Comparison of ENCODE assay signal across 15 cellular contexts in the genomic region with DNA sequence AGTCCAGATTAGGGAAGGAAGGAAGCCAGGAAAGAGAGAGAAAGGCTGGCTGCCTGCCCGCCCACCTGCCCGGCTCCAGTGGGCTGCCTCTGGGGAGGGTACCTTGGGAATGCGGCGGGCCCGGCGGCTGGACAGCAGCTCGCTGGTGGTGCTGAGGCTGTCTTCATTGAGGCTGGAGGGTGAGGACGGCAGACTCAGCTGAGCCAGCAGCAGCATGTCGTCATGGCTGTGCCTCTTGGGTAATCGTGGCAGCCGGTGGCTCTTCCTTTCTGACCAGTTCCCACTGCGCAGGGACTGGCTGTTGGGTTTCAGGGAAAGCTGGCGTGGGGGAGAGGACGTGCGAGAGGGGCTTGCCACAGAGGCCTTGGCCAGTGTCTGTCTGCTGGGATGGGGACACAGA. TPM values are rescaled to one million over a fixed set of nuclear protein-coding genes. Genes with fewer than 3 reads are reported as not detected.
DNase-seq lines count a peak whose midpoint lies in the region; ATAC-seq and TF ChIP-seq lines count a peak whose summit lies in the region.
"Had no signal": no experiment of that assay in that cellular context is flagged by ENCODE, and none has a peak within 500 bp of the region (broad histone marks: within the 10 kb centered on the region; RNA-seq: fewer than 3 reads in every experiment).

No MANE protein-coding gene starts in this region.

- TF ChIP-seq CTCF in IMR-90 (conservative IDR thresholded peaks at IDR 0.05; ENCODE audit: low read depth, low read length) (no peak), stomach (IDR thresholded peaks at IDR 0.05) (no peak)

- H2AK5ac ChIP-seq in IMR-90 (ENCODE audit: low read depth, low read length) (peak overlapping the region; percentile 74), mesenchymal stem cell (ENCODE audit: low read length, severe bottlenecking) (no peak overlapping the region)

- no peak overlapping the region for H3K4me3 ChIP-seq in IMR-90 (ENCODE audit: insufficient read depth, low read depth, low read length)
- no peak overlapping the region for H3K4me3 ChIP-seq in mesenchymal stem cell (ENCODE audit: insufficient read depth in 1 of 2, low read depth in 1 of 2, low read length in 2 of 2)
- no peak overlapping the region for H3K4me3 ChIP-seq in stomach
- H3K4me3 ChIP-seq: pancreas, SK-N-MC had no signal

- H3K9me3 ChIP-seq in IMR-90 (ENCODE audit: control insufficient read depth, insufficient read depth, low read length) (no peaks in the 10 kb centered on the region), mesenchymal stem cell (ENCODE audit: control insufficient read depth, low read length) (no peaks in the 10 kb centered on the region), stomach (no peaks in the 10 kb centered on the region)
- H3K9me3 ChIP-seq: pancreas had no signal

- H4K5ac ChIP-seq in IMR-90 (ENCODE audit: low read depth, low read length), result no peak overlapping the region

- H3K27me3 ChIP-seq in IMR-90 (ENCODE audit: control insufficient read depth, insufficient read depth, low read length) (no peaks in the 10 kb centered on the region), mesenchymal stem cell (ENCODE audit: control insufficient read depth in 1 of 2, insufficient read depth in 1 of 2, low read length in 2 of 2) (no peaks in the 10 kb centered on the region), stomach (no peaks in the 10 kb centered on the region)
- H3K27me3 ChIP-seq: foreskin keratinocyte, pancreas had no signal

- no peaks in the 10 kb centered on the region for H3K9me3 Mint-ChIP-seq in activated naive CD4-positive, alpha-beta T cell treated with anti-CD3 and anti-CD28 coated beads, Interleukin-2, amount 50 U/mL, for 72 hours

- peak overlapping the region; percentile 36; the same call in 1 of the 2 replicates for H3K23ac ChIP-seq in IMR-90 (ENCODE audit: low read depth, low read length)
- no peak overlapping the region for H3K23ac ChIP-seq in mesenchymal stem cell (ENCODE audit: low read length in 2 of 2)

- H4K20me1 ChIP-seq in IMR-90 (ENCODE audit: insufficient read depth, low read length), result no peaks in the 10 kb centered on the region

- TF ChIP-seq RAD21 in IMR-90 (IDR thresholded peaks at IDR 0.05; ENCODE audit: low read length), result no peak

- H3K4me2 ChIP-seq in IMR-90 (ENCODE audit: low read depth, low read length) (no peak overlapping the region), mesenchymal stem cell (ENCODE audit: low read length, poor library complexity, severe bottlenecking) (no peak overlapping the region)

- in situ Hi-C loops in IMR-90 (cut with MboI; ENCODE audit: low sequenced_read_pairs), result no loop called here

- no peak overlapping the region for H2AK9ac ChIP-seq in IMR-90 (replicated peaks; ENCODE audit: low read depth, low read length, poor library complexity)

- no peak overlapping the region for H3K56ac ChIP-seq in IMR-90 (ENCODE audit: extremely low read depth, insufficient read depth, low read length)

- H3K9me1 ChIP-seq in IMR-90 (ENCODE audit: insufficient read depth, low read length), result peaks cover 55% of the 10 kb centered on the region

- POLR2A ChIA-PET in IMR-90 (lab: Charles Lee; ENCODE audit: unreplicated experiment), result interaction anchor here (0.7 to 1.3 kb wide), 2 partner anchors 95 to 96 kb away, joined by 4 read pairs; a partner anchor contains a TSS

- H3K9ac ChIP-seq in IMR-90 (ENCODE audit: low read depth, low read length) (no peak overlapping the region), mesenchymal stem cell (ENCODE audit: low read length) (peak overlapping the region; percentile 8)

- BruUV-seq in IMR-90 (replicated peaks; lab: Mats Ljungman, UMichigan), result no TSS peak

- peaks cover 38% of the 10 kb centered on the region for H3K4me1 ChIP-seq in IMR-90 (ENCODE audit: control insufficient read depth, insufficient read depth, low read length)
- H3K4me1 ChIP-seq in mesenchymal stem cell (ENCODE audit: control insufficient read depth, insufficient read depth, low read depth, low read length), result peaks cover 37% of the 10 kb centered on the region
- H3K4me1 ChIP-seq in stomach, result peaks cover 53 to 74% (median 66%) of the 10 kb centered on the region in 4 donors

- H3K27ac Mint-ChIP-seq in activated naive CD4-positive, alpha-beta T cell treated with anti-CD3 and anti-CD28 coated beads, Interleukin-2, amount 50 U/mL, for 72 hours, result peak overlapping the region in 1 of 2 donors; percentile 14

- no peaks in the 10 kb centered on the region for H3K36me3 Mint-ChIP-seq in activated naive CD4-positive, alpha-beta T cell treated with anti-CD3 and anti-CD28 coated beads, Interleukin-2, amount 50 U/mL, for 72 hours

- no peak for TF ChIP-seq POLR2A in IMR-90 (IDR thresholded peaks at IDR 0.05; ENCODE audit: low read depth, low read length)
- no peak for TF ChIP-seq POLR2A in stomach (IDR thresholded peaks at IDR 0.05)

- H3K27ac ChIP-seq in IMR-90 (ENCODE audit: insufficient read depth, low read length), result peak overlapping the region; percentile 17; the same call in 1 of the 2 replicates
- H3K27ac ChIP-seq in mesenchymal stem cell (ENCODE audit: low read length, poor library complexity, severe bottlenecking), result no peak overlapping the region
- H3K27ac ChIP-seq in stomach, result peak overlapping the region in 4 of 5 donors; percentile 88 to 94 (median 92)
- H3K27ac ChIP-seq: foreskin keratinocyte, SK-N-MC had no signal

- CTCF ChIA-PET in IMR-90 (lab: Yijun Ruan, JAX), result no interaction called here

- TF ChIP-seq EP300 in stomach (IDR thresholded peaks at IDR 0.05), result no peak

- peaks cover 51% of the 10 kb centered on the region for H3K36me3 ChIP-seq in IMR-90 (ENCODE audit: control insufficient read depth, insufficient read depth, low read length)
- peaks cover 53 to 67% of the 10 kb centered on the region in 2 experiments for H3K36me3 ChIP-seq in mesenchymal stem cell (ENCODE audit: control insufficient read depth in 1 of 2, insufficient read depth in 2 of 2, low read depth in 1 of 2, low read length in 2 of 2)
- H3K36me3 ChIP-seq in stomach, result peaks cover 39 to 70% (median 67%) of the 10 kb centered on the region in 4 donors

- ATAC-seq in IMR-90 (ENCODE audit: low read depth), result no peak
- ATAC-seq in activated naive CD4-positive, alpha-beta T cell treated with anti-CD3 and anti-CD28 coated beads, Interleukin-2, amount 50 U/mL, for 72 hours, result no peak
- no peak for ATAC-seq in HG02973 (IDR thresholded peaks at IDR 0.05; ENCODE audit: unreplicated experiment)
- ATAC-seq: foreskin keratinocyte, pancreas had no signal

- peak overlapping the region in 1 of 2 experiments; percentile 85 for H2BK12ac ChIP-seq in mesenchymal stem cell (ENCODE audit: low read length in 2 of 2)

- DNase-seq in IMR-90 (no peak), dermis blood vessel endothelial cell (peak; percentile 48), mesenchymal stem cell (no peak), stomach (no peak), NCI-H2171 (lab: John Stamatoyannopoulos, UW) (no peak)
- no peak for DNase-seq in NK-92 treated with Interleukin-12 subunit alpha and Interleukin-12 subunit beta, amount 100 ng/mL, for 24 hours (lab: John Stamatoyannopoulos, UW)
- DNase-seq in activated naive CD4-positive, alpha-beta T cell treated with anti-CD3 and anti-CD28 coated beads, Interleukin-2, amount 50 U/mL, for 72 hours (ENCODE audit: low spot score in 2 of 2), result no peak
- DNase-seq: activated gamma-delta T cell; effector memory CD4-positive, alpha-beta T cell; foreskin keratinocyte; NCI-H345; stimulated activated CD4-positive, alpha-beta T cell treated with anti-CD3 and anti-CD28 coated beads, Interleukin-2, amount 100 ng/mL, for 48 hours had no signal

- H2BK5ac ChIP-seq in IMR-90 (ENCODE audit: low read depth, low read length, poor library complexity, severe bottlenecking), result peak overlapping the region; percentile 49
- no peak overlapping the region for H2BK5ac ChIP-seq in mesenchymal stem cell (ENCODE audit: low read depth, low read length, poor library complexity, severe bottlenecking)

- H3K18ac ChIP-seq in IMR-90 (ENCODE audit: low read depth, low read length) (no peak overlapping the region; the same call in 1 of the 2 replicates), mesenchymal stem cell (ENCODE audit: low read depth in 1 of 2, low read length in 2 of 2) (peak overlapping the region; percentile 56 to 57)

- H3K79me1 ChIP-seq in IMR-90 (ENCODE audit: low read depth in 1 of 2, low read length in 2 of 2), result peaks cover 8 to 78% of the 10 kb centered on the region in 2 experiments; a peak in 3 of 4 replicates
- peaks cover 15% of the 10 kb centered on the region for H3K79me1 ChIP-seq in mesenchymal stem cell (replicated peaks; ENCODE audit: low read length, poor library complexity, severe bottlenecking)

- H2BK15ac ChIP-seq in IMR-90 (ENCODE audit: low read depth, low read length) (no peak overlapping the region), mesenchymal stem cell (ENCODE audit: low read depth, poor library complexity, severe bottlenecking) (no peak overlapping the region)

- H2BK20ac ChIP-seq in IMR-90 (ENCODE audit: low read depth, low read length), result no peak overlapping the region

- dilution Hi-C loops in IMR-90 (cut with HindIII; ENCODE audit: low sequenced_read_pairs, unreplicated experiment), result no loop called here

- H2AFZ ChIP-seq in IMR-90 (replicated peaks; ENCODE audit: low read length, poor library complexity) (peak overlapping the region; percentile 26), mesenchymal stem cell (ENCODE audit: low read depth, low read length) (no peak overlapping the region)

- intact Hi-C loops in IMR-90 (cut with micrococcal nuclease), result loop anchor here (5.0 kb wide), 2 partner anchors 52 to 157 kb away; no protein-coding TSS in a partner anchor
- intact Hi-C loops in stomach (cut with DNase I; ENCODE audit: low total_unique reads), result loop anchor here (10.0 kb wide), 1 partner anchor 89 kb away; no protein-coding TSS in a partner anchor

- peak overlapping the region; percentile 65 for H4K91ac ChIP-seq in IMR-90 (ENCODE audit: insufficient read depth, low read depth, low read length)
- H4K91ac ChIP-seq in mesenchymal stem cell (ENCODE audit: low read length), result peak overlapping the region; percentile 40

- H4K8ac ChIP-seq in IMR-90 (ENCODE audit: low read depth in 2 of 2, low read length in 2 of 2), result peak overlapping the region in 1 of 2 experiments; percentile 11; a peak in 1 of 4 replicates
- H4K8ac ChIP-seq in mesenchymal stem cell (ENCODE audit: low read length), result no peak overlapping the region

- 95% methylated on average over 4 of the region's 15 CpGs; no CpG with 5 or more reads in 1 of the 2 experiments for WGBS in IMR-90 (ENCODE audit: extremely low coverage in 2 of 2, insufficient read length in 1 of 2), 2 experiments
- WGBS in mesenchymal stem cell, result 97% methylated on average over 15 of the region's 15 CpGs
- 68 to 87% (median 83%) methylated on average over 9 to 15 of the region's 15 CpGs for WGBS in stomach, 5 donors

- H2BK120ac ChIP-seq in IMR-90 (ENCODE audit: low read depth, low read length) (0 out of 2 replicates have a peak overlapping the region, but pooled peaks have one; percentile 45), mesenchymal stem cell (ENCODE audit: low read depth, low read length) (no peak overlapping the region)

- H3K4ac ChIP-seq in IMR-90 (ENCODE audit: low read depth, low read length) (peak overlapping the region; percentile 99), mesenchymal stem cell (ENCODE audit: low read depth in 1 of 2, low read length in 2 of 2) (peak overlapping the region in 1 of 2 experiments; percentile 10)

- H3K14ac ChIP-seq in IMR-90 (replicated peaks; ENCODE audit: low read depth, low read length) (no peak overlapping the region; the same call in 1 of the 2 replicates), mesenchymal stem cell (ENCODE audit: low read length in 2 of 2) (no peak overlapping the region)

RNA-seq across cellular contexts. Expression of a gene that starts 32.9 kb away (rescaled TPM):
- total RNA-seq in IMR-90 (2012; rRNA removed), result 451 and 786 TPM in 2 replicates
- polyA plus RNA-seq in IMR-90 (2012; rRNA removed), result 849 and 1,003 TPM in 2 replicates
- polyA plus RNA-seq in IMR-90 (2012; cell fraction: cytosol; rRNA removed), result 588 and 616 TPM in 2 replicates
- polyA plus RNA-seq in IMR-90 (2012; cell fraction: nucleus; rRNA removed; ENCODE audit: low replicate concordance), result 179 and 302 TPM in 2 replicates
- 438 and 724 TPM in 2 replicates for total RNA-seq in dermis blood vessel endothelial cell
- 1,998 TPM for polyA plus RNA-seq in mesenchymal stem cell (2013, experiment 1 of 2)
- polyA plus RNA-seq in mesenchymal stem cell (2013, experiment 2 of 2), result 1,912 TPM
- 1,000 to 10,000 TPM in 1 of 5 donors, 100 to 1,000 TPM in 4; 138 to 1,118 (median 938) TPM for total RNA-seq in stomach
- polyA plus RNA-seq in stomach, result 1,000 to 10,000 TPM; 3,539 to 4,507 (median 3,746) TPM
- total RNA-seq in activated naive CD4-positive, alpha-beta T cell treated with anti-CD3 and anti-CD28 coated beads, Interleukin-2, amount 50 U/mL, for 72 hours, result 1,000 to 10,000 TPM; 1,341 to 1,591 TPM

RNA-seq across cellular contexts. Expression of a gene that starts 33.0 kb away (rescaled TPM):
- 3.9 and 5.0 TPM in 2 replicates for total RNA-seq in IMR-90 (2012; rRNA removed)
- 4.1 and 4.4 TPM in 2 replicates for polyA plus RNA-seq in IMR-90 (2012; rRNA removed)
- polyA plus RNA-seq in IMR-90 (2012; cell fraction: cytosol; rRNA removed), result 1.6 and 3.7 TPM in 2 replicates
- 23.4 and 26.7 TPM in 2 replicates for polyA plus RNA-seq in IMR-90 (2012; cell fraction: nucleus; rRNA removed; ENCODE audit: low replicate concordance)
- total RNA-seq in dermis blood vessel endothelial cell, result 5.6 and 7.4 TPM in 2 replicates
- polyA plus RNA-seq in mesenchymal stem cell (2013, experiment 1 of 2), result 1.8 TPM
- 1.9 TPM for polyA plus RNA-seq in mesenchymal stem cell (2013, experiment 2 of 2)
- total RNA-seq in stomach, result 1 to 10 TPM; 2.3 to 8.7 (median 7.0) TPM
- 1 to 10 TPM in 2 of 3 donors, under 1 TPM in 1; 0.76 to 1.9 (median 1.2) TPM for polyA plus RNA-seq in stomach
- 10 to 100 TPM; 16.2 to 25.3 TPM for total RNA-seq in activated naive CD4-positive, alpha-beta T cell treated with anti-CD3 and anti-CD28 coated beads, Interleukin-2, amount 50 U/mL, for 72 hours
